ENCODE assay signal across 14 cellular contexts in the genomic region with DNA sequence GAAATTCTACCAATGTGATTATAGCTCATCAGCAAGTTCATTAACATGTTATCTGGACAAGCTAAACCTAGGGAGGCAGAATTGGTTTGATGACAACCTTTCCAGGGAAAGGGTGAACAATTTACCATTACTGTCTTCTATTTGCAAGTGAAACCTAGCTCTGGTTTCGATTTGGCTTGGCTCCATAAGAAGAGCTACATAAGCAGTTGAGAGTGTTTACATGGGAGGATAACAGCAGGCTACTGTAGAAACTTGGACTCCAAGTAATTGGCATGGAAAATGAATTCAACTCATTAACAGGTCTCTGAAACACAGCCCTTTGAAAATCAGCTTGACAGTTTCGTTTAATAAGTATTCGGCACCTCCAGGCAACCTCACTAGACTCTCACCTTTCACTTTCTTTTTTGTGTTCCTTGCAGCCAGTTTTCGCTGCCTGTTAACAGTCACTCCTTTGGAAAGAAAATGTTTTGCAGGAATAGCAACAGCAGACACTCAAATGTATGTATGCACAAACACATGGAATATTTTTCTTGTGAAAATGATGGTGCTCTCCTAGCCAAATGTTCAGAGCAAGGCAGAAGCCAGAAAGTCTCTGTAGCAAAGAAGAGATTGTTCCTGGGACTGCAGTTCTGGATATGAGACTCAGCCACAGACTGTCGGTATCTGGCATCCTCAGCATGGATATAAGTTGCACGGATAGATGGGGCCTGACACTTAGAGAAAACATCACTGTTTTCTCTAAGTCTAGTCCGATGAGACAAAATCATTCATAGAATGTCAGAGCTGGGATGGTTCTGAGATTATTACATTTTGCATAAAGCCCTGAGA. TPM values are rescaled to one million over a fixed set of nuclear protein-coding genes. Genes with fewer than 3 reads are reported as not detected.
A peak's percentile ranks its signal among the peaks of the same experiment; 100 is the strongest.
DNase-seq lines count a peak whose midpoint lies in the region; ATAC-seq and TF ChIP-seq lines count a peak whose summit lies in the region.
"Had no signal": no experiment of that assay in that cellular context is flagged by ENCODE, and none has a peak within 500 bp of the region (broad histone marks: within the 10 kb centered on the region; RNA-seq: fewer than 3 reads in every experiment).

No MANE protein-coding gene starts in this region.

- TF ChIP-seq CTCF in sigmoid colon (IDR thresholded peaks at IDR 0.05) = no peak

- no peaks in the 10 kb centered on the region for H3K36me3 ChIP-seq in sigmoid colon
- no peaks in the 10 kb centered on the region for H3K36me3 ChIP-seq in MG63
- H3K36me3 ChIP-seq: upper lobe of right lung had no signal

- intact Hi-C loops in sigmoid colon (cut with DNase I) = no loop called here

- no peak for TF ChIP-seq EP300 in sigmoid colon (IDR thresholded peaks at IDR 0.05)

- H3K27ac ChIP-seq in sigmoid colon = peak overlapping the region in 2 of 4 donors; percentile 8 to 60
- H3K27ac ChIP-seq: upper lobe of right lung had no signal

- WGBS in sigmoid colon, 2 donors = 32 to 49% methylated on average over 7 of the region's 7 CpGs

- H3K27ac Mint-ChIP-seq in activated CD8-positive, alpha-beta memory T cell treated with anti-CD3 and anti-CD28 coated beads, Interleukin-2, amount 10 ng/mL, durations not matched to agents 7 days and 5 days = peak overlapping the region; percentile 3
- H3K27ac Mint-ChIP-seq in activated CD8-positive, alpha-beta T cell treated with anti-CD3 and anti-CD28 coated beads, Interleukin-2, amount 10 ng/mL, durations not matched to agents 7 days and 5 days = no peak overlapping the region

- H3K27me3 ChIP-seq in sigmoid colon (no peaks in the 10 kb centered on the region), MG63 (no peaks in the 10 kb centered on the region)
- H3K27me3 ChIP-seq: upper lobe of right lung had no signal

- H3K4me1 ChIP-seq in sigmoid colon = peaks cover 0 to 4% (median 0%) of the 10 kb centered on the region in 4 donors
- H3K4me1 ChIP-seq: upper lobe of right lung had no signal

- peak overlapping the region; percentile 14 to 40 (median 34) for H3K4me3 ChIP-seq in sigmoid colon
- H3K4me3 ChIP-seq in MG63 = no peak overlapping the region; the same call in 1 of the 2 replicates
- H3K4me3 ChIP-seq: upper lobe of right lung had no signal

- H3K36me3 Mint-ChIP-seq in activated CD8-positive, alpha-beta memory T cell treated with anti-CD3 and anti-CD28 coated beads, Interleukin-2, amount 10 ng/mL, durations not matched to agents 7 days and 5 days = no peaks in the 10 kb centered on the region
- H3K36me3 Mint-ChIP-seq in activated CD8-positive, alpha-beta T cell treated with anti-CD3 and anti-CD28 coated beads, Interleukin-2, amount 10 ng/mL, durations not matched to agents 7 days and 5 days (ENCODE audit: low read depth) = no peaks in the 10 kb centered on the region

- H3K27me3 Mint-ChIP-seq in activated CD8-positive, alpha-beta memory T cell treated with anti-CD3 and anti-CD28 coated beads, Interleukin-2, amount 10 ng/mL, durations not matched to agents 7 days and 5 days = no peaks in the 10 kb centered on the region
- no peaks in the 10 kb centered on the region for H3K27me3 Mint-ChIP-seq in activated CD8-positive, alpha-beta T cell treated with anti-CD3 and anti-CD28 coated beads, Interleukin-2, amount 10 ng/mL, durations not matched to agents 7 days and 5 days (ENCODE audit: low read depth)

- no peak for DNase-seq in activated CD8-positive, alpha-beta memory T cell treated with anti-CD3 and anti-CD28 coated beads, Interleukin-2, amount 10 ng/mL, durations not matched to agents 7 days and 5 days
- no peak for DNase-seq in activated CD8-positive, alpha-beta memory T cell treated with anti-CD3 and anti-CD28 coated beads, Interleukin-2, amount 50 U/mL, for 4 hours
- DNase-seq in activated CD8-positive, alpha-beta T cell treated with anti-CD3 and anti-CD28 coated beads, Interleukin-2, amount 10 ng/mL, durations not matched to agents 7 days and 5 days = no peak
- DNase-seq in sigmoid colon = no peak
- DNase-seq in MG63 = no peak
- DNase-seq in GM19238 (ENCODE audit: insufficient read length, low spot score) = no peak
- no peak for DNase-seq in NCI-H526 (lab: John Stamatoyannopoulos, UW)
- DNase-seq: HCEC 1CT, NCI-H446 treated with DMSO at 0.1 percent for 48 hours, upper lobe of right lung had no signal

- no peak for TF ChIP-seq POLR2A in sigmoid colon (IDR thresholded peaks at IDR 0.05)

- ATAC-seq in activated CD8-positive, alpha-beta memory T cell treated with anti-CD3 and anti-CD28 coated beads, Interleukin-2, amount 10 ng/mL, durations not matched to agents 7 days and 5 days = no peak
- ATAC-seq in HG03175 (IDR thresholded peaks at IDR 0.05; ENCODE audit: unreplicated experiment) = peak; percentile 75
- ATAC-seq in activated CD8-positive, alpha-beta T cell treated with anti-CD3 and anti-CD28 coated beads, Interleukin-2, amount 10 ng/mL, durations not matched to agents 7 days and 5 days = no peak
- ATAC-seq: upper lobe of right lung had no signal

- H3K9me3 ChIP-seq in sigmoid colon = no peaks in the 10 kb centered on the region
- no peaks in the 10 kb centered on the region for H3K9me3 ChIP-seq in MG63
- H3K9me3 ChIP-seq: upper lobe of right lung had no signal

- peak overlapping the region; percentile 62 for H3K4me3 Mint-ChIP-seq in activated CD8-positive, alpha-beta memory T cell treated with anti-CD3 and anti-CD28 coated beads, Interleukin-2, amount 10 ng/mL, durations not matched to agents 7 days and 5 days
- peak overlapping the region; percentile 56 for H3K4me3 Mint-ChIP-seq in activated CD8-positive, alpha-beta T cell treated with anti-CD3 and anti-CD28 coated beads, Interleukin-2, amount 10 ng/mL, durations not matched to agents 7 days and 5 days

- peaks cover 2% of the 10 kb centered on the region for H3K4me1 Mint-ChIP-seq in activated CD8-positive, alpha-beta memory T cell treated with anti-CD3 and anti-CD28 coated beads, Interleukin-2, amount 10 ng/mL, durations not matched to agents 7 days and 5 days
- H3K4me1 Mint-ChIP-seq in activated CD8-positive, alpha-beta T cell treated with anti-CD3 and anti-CD28 coated beads, Interleukin-2, amount 10 ng/mL, durations not matched to agents 7 days and 5 days (ENCODE audit: low read depth) = no peaks in the 10 kb centered on the region

- CTCF ChIA-PET in activated CD8-positive, alpha-beta memory T cell treated with anti-CD3 and anti-CD28 coated beads, Interleukin-2, amount 10 ng/mL, durations not matched to agents 7 days and 5 days (lab: Charles Lee) = no interaction called here
- CTCF ChIA-PET in activated CD8-positive, alpha-beta T cell treated with anti-CD3 and anti-CD28 coated beads, Interleukin-2, amount 10 ng/mL, durations not matched to agents 7 days and 5 days (lab: Charles Lee) = no interaction called here

- H3K9me3 Mint-ChIP-seq in activated CD8-positive, alpha-beta memory T cell treated with anti-CD3 and anti-CD28 coated beads, Interleukin-2, amount 10 ng/mL, durations not matched to agents 7 days and 5 days (ENCODE audit: low read depth) = no peaks in the 10 kb centered on the region
- no peaks in the 10 kb centered on the region for H3K9me3 Mint-ChIP-seq in activated CD8-positive, alpha-beta T cell treated with anti-CD3 and anti-CD28 coated beads, Interleukin-2, amount 10 ng/mL, durations not matched to agents 7 days and 5 days (ENCODE audit: insufficient read depth)

- POLR2A ChIA-PET in activated CD8-positive, alpha-beta T cell treated with anti-CD3 and anti-CD28 coated beads, Interleukin-2, amount 10 ng/mL, durations not matched to agents 7 days and 5 days (lab: Charles Lee) = no interaction called here

RNA-seq across cellular contexts. Expression of gene POU3F4, which starts 27.5 kb away (rescaled TPM):
- total RNA-seq in activated CD8-positive, alpha-beta memory T cell treated with anti-CD3 and anti-CD28 coated beads, Interleukin-2, amount 10 ng/mL, durations not matched to agents 7 days and 5 days = not detected
- total RNA-seq in activated CD8-positive, alpha-beta T cell treated with anti-CD3 and anti-CD28 coated beads, Interleukin-2, amount 10 ng/mL, durations not matched to agents 7 days and 5 days = not detected
- under 1 TPM in 3 of 4 donors, not detected in 1; 0.28 to 0.71 (median 0.33) TPM for total RNA-seq in sigmoid colon
- under 1 TPM in 1 of 3 donors, not detected in 2; 0.06 TPM for polyA plus RNA-seq in sigmoid colon
- total RNA-seq in MG63 (2014; rRNA removed; shearing (Covaris generic); ENCODE audit: low replicate concordance) = not detected in 2 replicates
- total RNA-seq: fibroblast of villous mesenchyme, renal cortical epithelial cell, upper lobe of right lung had no signal
- polyA plus RNA-seq: AG04450 had no signal
